In genomic region chr1:53329183-53329544, GRCh38 we compare ENCODE assay signal across 11 cellular contexts. TPM values are rescaled to one million over a fixed set of nuclear protein-coding genes. Genes with fewer than 3 reads are reported as not detected.
A peak's percentile ranks its signal among the peaks of the same experiment; 100 is the strongest.
DNase-seq lines count a peak whose midpoint lies in the region; ATAC-seq and TF ChIP-seq lines count a peak whose summit lies in the region.
"Had no signal": no experiment of that assay in that cellular context is flagged by ENCODE, and none has a peak within 500 bp of the region (broad histone marks: within the 10 kb centered on the region; RNA-seq: fewer than 3 reads in every experiment).

No MANE protein-coding gene starts in this region.

- CTCF ChIA-PET in activated naive CD4-positive, alpha-beta T cell treated with anti-CD3 and anti-CD28 coated beads for 36 hours (lab: Charles Lee) = no interaction called here

- no peaks in the 10 kb centered on the region for H3K27me3 Mint-ChIP-seq in activated naive CD4-positive, alpha-beta T cell treated with anti-CD3 and anti-CD28 coated beads for 36 hours (ENCODE audit: low read depth)
- no peaks in the 10 kb centered on the region for H3K27me3 Mint-ChIP-seq in effector memory CD8-positive, alpha-beta T cell

- H3K4me3 ChIP-seq in RWPE2 (ENCODE audit: severe bottlenecking) (no peak overlapping the region), sigmoid colon (no peak overlapping the region)

- peaks cover 17% of the 10 kb centered on the region for H3K36me3 Mint-ChIP-seq in activated naive CD4-positive, alpha-beta T cell treated with anti-CD3 and anti-CD28 coated beads for 36 hours (ENCODE audit: low read depth)
- peaks cover 13% of the 10 kb centered on the region for H3K36me3 Mint-ChIP-seq in effector memory CD8-positive, alpha-beta T cell (ENCODE audit: insufficient read depth)

- TF ChIP-seq CTCF in RWPE2 (IDR thresholded peaks at IDR 0.05; ENCODE audit: poor library complexity, severe bottlenecking) (no peak), sigmoid colon (IDR thresholded peaks at IDR 0.05) (no peak)

- no peak for TF ChIP-seq POLR2A in sigmoid colon (IDR thresholded peaks at IDR 0.05)

- H3K27ac ChIP-seq in RWPE2 (ENCODE audit: poor library complexity, severe bottlenecking) (no peak overlapping the region), sigmoid colon (no peak overlapping the region)

- peaks cover 12% of the 10 kb centered on the region for H3K4me1 Mint-ChIP-seq in activated naive CD4-positive, alpha-beta T cell treated with anti-CD3 and anti-CD28 coated beads for 36 hours (ENCODE audit: low read depth)
- peaks cover 16 to 22% of the 10 kb centered on the region in 2 donors for H3K4me1 Mint-ChIP-seq in effector memory CD8-positive, alpha-beta T cell (ENCODE audit: low read depth in 2 of 2)

- no peaks in the 10 kb centered on the region for H3K9me3 Mint-ChIP-seq in activated naive CD4-positive, alpha-beta T cell treated with anti-CD3 and anti-CD28 coated beads for 36 hours
- no peaks in the 10 kb centered on the region for H3K9me3 Mint-ChIP-seq in effector memory CD8-positive, alpha-beta T cell
- H3K9me3 Mint-ChIP-seq: activated naive CD4-positive, alpha-beta T cell treated with anti-CD3 and anti-CD28 coated beads, Interleukin-2, amount 50 U/mL, for 72 hours had no signal

- H3K4me1 ChIP-seq in RWPE2 (ENCODE audit: insufficient read depth, poor library complexity, severe bottlenecking) (peaks cover 7% of the 10 kb centered on the region), sigmoid colon (peaks cover 0 to 28% (median 27%) of the 10 kb centered on the region in 4 donors)

- H3K9me3 ChIP-seq in RWPE2 (ENCODE audit: severe bottlenecking) (no peaks in the 10 kb centered on the region), sigmoid colon (no peaks in the 10 kb centered on the region)

- peak overlapping the region; percentile 54 for H3K4me3 Mint-ChIP-seq in activated naive CD4-positive, alpha-beta T cell treated with anti-CD3 and anti-CD28 coated beads for 36 hours
- H3K4me3 Mint-ChIP-seq in effector memory CD8-positive, alpha-beta T cell = peak overlapping the region; percentile 44 to 93

- no peak for TF ChIP-seq EP300 in sigmoid colon (IDR thresholded peaks at IDR 0.05)

- H3K27ac Mint-ChIP-seq in activated naive CD4-positive, alpha-beta T cell treated with anti-CD3 and anti-CD28 coated beads for 36 hours = no peak overlapping the region
- H3K27ac Mint-ChIP-seq in effector memory CD8-positive, alpha-beta T cell = no peak overlapping the region

- no peaks in the 10 kb centered on the region for H3K27me3 ChIP-seq in RWPE2 (ENCODE audit: insufficient read depth, poor library complexity, severe bottlenecking)
- H3K27me3 ChIP-seq in sigmoid colon = no peaks in the 10 kb centered on the region

- DNase-seq in activated naive CD4-positive, alpha-beta T cell treated with anti-CD3 and anti-CD28 coated beads for 36 hours = no peak
- DNase-seq in activated naive CD4-positive, alpha-beta T cell (lab: John Stamatoyannopoulos, UW) = no peak
- peak; percentile 44 for DNase-seq in RWPE2 (ENCODE audit: low spot score)
- DNase-seq in effector memory CD8-positive, alpha-beta T cell = no peak
- DNase-seq in sigmoid colon = peak; percentile 57
- no peak for DNase-seq in iPS-NIHi7 (ENCODE audit: extremely low spot score)
- DNase-seq in stimulated activated CD4-positive, alpha-beta T cell treated with anti-CD3 and anti-CD28 coated beads, Interleukin-12 subunit alpha, Interleukin-12 subunit beta, amount 100 ng/mL, for 4 hours = no peak
- DNase-seq: cortex of kidney, SIG-M5 had no signal

- intact Hi-C loops in activated naive CD4-positive, alpha-beta T cell treated with anti-CD3 and anti-CD28 coated beads for 36 hours (cut with micrococcal nuclease) = loop anchor here (5.0 to 10.0 kb wide), 3 partner anchors 52 to 1386 kb away; partner anchors contain the start of gene TTC4
- intact Hi-C loops in sigmoid colon (cut with DNase I) = loop anchor here (5.0 kb wide), 1 partner anchor 92 kb away; the partner anchor contains the start of gene MAGOH

- WGBS in sigmoid colon, 2 donors = 90 to 93% methylated on average over 9 of the region's 9 CpGs

- no peak for ATAC-seq in RWPE2 (ENCODE audit: low read depth)
- ATAC-seq in effector memory CD8-positive, alpha-beta T cell (replicated peaks) = no peak
- ATAC-seq in HG02852 (IDR thresholded peaks at IDR 0.05; ENCODE audit: unreplicated experiment) = no peak
- ATAC-seq: activated naive CD4-positive, alpha-beta T cell treated with anti-CD3 and anti-CD28 coated beads, Interleukin-2, amount 50 U/mL, for 72 hours had no signal

- H3K36me3 ChIP-seq in RWPE2 (ENCODE audit: low read depth) (peaks cover 16% of the 10 kb centered on the region), sigmoid colon (no peaks in the 10 kb centered on the region)

RNA-seq across cellular contexts. Expression of gene LRP8, which starts 1.3 kb away (rescaled TPM):
- total RNA-seq in activated naive CD4-positive, alpha-beta T cell treated with anti-CD3 and anti-CD28 coated beads for 36 hours = 10 to 100 TPM; 27.7 to 32.9 TPM
- total RNA-seq in sigmoid colon = 1 to 10 TPM; 1.1 to 1.7 (median 1.2) TPM
- 1 to 10 TPM in 2 of 3 donors, under 1 TPM in 1; 0.69 to 7.8 (median 3.0) TPM for polyA plus RNA-seq in sigmoid colon

Comparison
In these comparisons a context has a peak if more than half of its experiments do, and no peak if none do; other contexts are left out.
1. DNase-seq: peak in RWPE2 (single experiment) and sigmoid colon (single experiment); none in activated naive CD4-positive, alpha-beta T cell treated with anti-CD3 and anti-CD28 coated beads for 36 hours (single experiment), activated naive CD4-positive, alpha-beta T cell (0 of 4), effector memory CD8-positive, alpha-beta T cell (0 of 3), iPS-NIHi7 (single experiment) and stimulated activated CD4-positive, alpha-beta T cell treated with anti-CD3 and anti-CD28 coated beads, Interleukin-12 subunit alpha, Interleukin-12 subunit beta, amount 100 ng/mL, for 4 hours (single experiment).
2. RNA of gene LRP8, which starts 1.3 kb away (total RNA-seq): 27.7 to 32.9 TPM in activated naive CD4-positive, alpha-beta T cell treated with anti-CD3 and anti-CD28 coated beads for 36 hours; 1.1 to 1.7 TPM in sigmoid colon; every median in the first group is over 10 times any median in the second.